ENCODE assay signal across 8 cellular contexts in genomic region chr11:68841718-68842426, GRCh38. TPM values are rescaled to one million over a fixed set of nuclear protein-coding genes. Genes with fewer than 3 reads are reported as not detected.
DNase-seq lines count a peak whose midpoint lies in the region; ATAC-seq and TF ChIP-seq lines count a peak whose summit lies in the region.

TSS of gene CPT1A (minus strand) at chr11:68841916. CDS start at chr11:68815474, 26,442 bp downstream.

- POLR2A ChIA-PET in AG04449 (lab: Yijun Ruan, JAX) (interaction anchor here (0.6 to 1.4 kb wide), 2 partner anchors 11 to 48 kb away, joined by 3 to 4 read pairs; no protein-coding TSS in a partner anchor), MCF 10A (lab: Yijun Ruan, JAX) (interaction anchor here (0.6 to 1.7 kb wide), 4 partner anchors 11 to 259 kb away, joined by 3 to 9 read pairs (median 3); no protein-coding TSS in a partner anchor)

- ATAC-seq in GM19324 (IDR thresholded peaks at IDR 0.05; ENCODE audit: low FRiP score, unreplicated experiment) (peak; percentile 33), GM19035 (IDR thresholded peaks at IDR 0.05; ENCODE audit: unreplicated experiment) (no peak)

- TF ChIP-seq CTCF in AG04449 (IDR thresholded peaks at IDR 0.05; ENCODE audit: insufficient read depth, low read length, missing control alignments) (no peak), MCF 10A (IDR thresholded peaks at IDR 0.05; ENCODE audit: unreplicated experiment) (no peak)

- CTCF ChIA-PET in AG04449 (lab: Yijun Ruan, JAX) = interaction anchor here (1.1 to 1.5 kb wide), 5 partner anchors 10 to 48 kb away, joined by 3 to 5 read pairs (median 4); no protein-coding TSS in a partner anchor
- CTCF ChIA-PET in MCF 10A (lab: Yijun Ruan, JAX) = interaction anchor here (0.6 to 1.0 kb wide), 5 partner anchors 18 to 258 kb away, joined by 3 read pairs; no protein-coding TSS in a partner anchor

- no peaks in the 10 kb centered on the region for H3K9me3 Mint-ChIP-seq in MCF 10A (ENCODE audit: unreplicated experiment)

- H3K4me3 ChIP-seq in AG04449 (ENCODE audit: low read depth, low read length) (peak within 1 kb of the TSS; percentile 76), iPS-15b (ENCODE audit: low read depth, low read length) (peak within 1 kb of the TSS; percentile 80), skeletal muscle satellite cell (ENCODE audit: low read length) (peak within 1 kb of the TSS; percentile 80)

- no TSS peak for BruUV-seq in MCF 10A (replicated peaks; lab: Mats Ljungman, UMichigan)

- intact Hi-C loops in MCF 10A (cut with micrococcal nuclease) = loop anchor here (10.0 kb wide), 1 partner anchor 243 kb away; no protein-coding TSS in a partner anchor

- DNase-seq in AG04449 (ENCODE audit: low read depth, low spot score) (no peak), NCI-H1092 (lab: John Stamatoyannopoulos, UW) (peak; percentile 38), UCSD-AML1 (lab: John Stamatoyannopoulos, UW; ENCODE audit: unreplicated experiment) (peak; percentile 81), MCF 10A (ENCODE audit: unreplicated experiment) (peak; percentile 74)

- H3K4me2 ChIP-seq in skeletal muscle satellite cell (ENCODE audit: low read length) = peak within 1 kb of the TSS; percentile 90

- peaks cover 13% of the 10 kb centered on the region for H3K4me1 Mint-ChIP-seq in MCF 10A (ENCODE audit: insufficient read depth, unreplicated experiment)

- peaks cover 16% of the 10 kb centered on the region for H3K27me3 ChIP-seq in iPS-15b (ENCODE audit: control insufficient read depth, insufficient read depth, low read length)
- H3K27me3 ChIP-seq in skeletal muscle satellite cell (ENCODE audit: control insufficient read depth, insufficient read depth, low read length) = peaks cover 17% of the 10 kb centered on the region

- H3K36me3 ChIP-seq in iPS-15b (ENCODE audit: control insufficient read depth, insufficient read depth, low read length) (no peaks in the 10 kb centered on the region), skeletal muscle satellite cell (ENCODE audit: insufficient read depth, low read length) (no peaks in the 10 kb centered on the region)

- H3K4me1 ChIP-seq in iPS-15b (ENCODE audit: control insufficient read depth, insufficient read depth, low read length) (peaks cover 15% of the 10 kb centered on the region), skeletal muscle satellite cell (ENCODE audit: control insufficient read depth, insufficient read depth, low read length) (peaks cover 35% of the 10 kb centered on the region)

- H3K27me3 Mint-ChIP-seq in MCF 10A (ENCODE audit: insufficient read depth, unreplicated experiment) = no peaks in the 10 kb centered on the region

- H3K27ac Mint-ChIP-seq in MCF 10A (ENCODE audit: low read depth, unreplicated experiment) = no peak within 1 kb of the TSS

- H3K36me3 Mint-ChIP-seq in MCF 10A (ENCODE audit: insufficient read depth, unreplicated experiment) = no peaks in the 10 kb centered on the region

- peak within 1 kb of the TSS; percentile 73 for H3K4me3 Mint-ChIP-seq in MCF 10A (ENCODE audit: unreplicated experiment)

- H3K9ac ChIP-seq in iPS-15b (ENCODE audit: low read depth, low read length) (peak within 1 kb of the TSS; percentile 37), skeletal muscle satellite cell (ENCODE audit: low read depth, low read length) (peak within 1 kb of the TSS; percentile 78)

- H3K9me3 ChIP-seq in iPS-15b (ENCODE audit: control insufficient read depth, insufficient read depth, low read length) (no peaks in the 10 kb centered on the region), skeletal muscle satellite cell (replicated peaks; ENCODE audit: low read length) (no peaks in the 10 kb centered on the region)

RNA-seq across cellular contexts. Expression of gene CPT1A, which starts in this region (rescaled TPM):
- total RNA-seq in MCF 10A (2022) = 31.8 and 34.0 TPM in 2 replicates
- 20.8 and 26.0 TPM in 2 replicates for total RNA-seq in skeletal muscle satellite cell (2012; rRNA removed)
